24 cellular contexts compared by ENCODE assay signal in genomic region chr13:65653548-65654078, GRCh38.
A peak's percentile ranks its signal among the peaks of the same experiment; 100 is the strongest.
DNase-seq lines count a peak whose midpoint lies in the region; TF ChIP-seq lines count a peak whose summit lies in the region.
"Had no signal": no experiment of that assay in that cellular context is flagged by ENCODE, and none has a peak within 500 bp of the region (broad histone marks: within the 10 kb centered on the region; RNA-seq: fewer than 3 reads in every experiment).

No MANE protein-coding gene starts in this region.

- peak overlapping the region; percentile 21 for H3K27ac Mint-ChIP-seq in nephron progenitor cell
- H3K27ac Mint-ChIP-seq: activated CD4-positive, alpha-beta T cell treated with anti-CD3 and anti-CD28 coated beads for 36 hours; activated naive CD8-positive, alpha-beta T cell treated with anti-CD3 and anti-CD28 coated beads for 36 hours; CD8-positive, alpha-beta memory T cell; natural killer cell treated with Interleukin-12 subunit alpha and Interleukin-12 subunit beta and Interleukin-15 and Interleukin-18, amount 100 ng/mL, for 72 hours; stimulated activated naive CD8-positive, alpha-beta T cell treated with anti-CD3 and anti-CD28 coated beads, Interleukin-15, Interleukin-2, amounts not matched to agents 100 ng/mL and 50 ng/mL, for 24 hours had no signal

- no peaks in the 10 kb centered on the region for H3K27me3 Mint-ChIP-seq in nephron progenitor cell (ENCODE audit: low read depth, poor library complexity)
- H3K27me3 Mint-ChIP-seq: activated CD4-positive, alpha-beta T cell treated with anti-CD3 and anti-CD28 coated beads for 36 hours; activated naive CD8-positive, alpha-beta T cell treated with anti-CD3 and anti-CD28 coated beads for 36 hours; CD8-positive, alpha-beta memory T cell; natural killer cell treated with Interleukin-12 subunit alpha and Interleukin-12 subunit beta and Interleukin-15 and Interleukin-18, amount 100 ng/mL, for 72 hours; stimulated activated naive CD8-positive, alpha-beta T cell treated with anti-CD3 and anti-CD28 coated beads, Interleukin-15, Interleukin-2, amounts not matched to agents 100 ng/mL and 50 ng/mL, for 24 hours had no signal

- in situ Hi-C loops in SK-MEL-5 (cut with HindIII; ENCODE audit: low pct_unique_long_range_greater_than_20kb, low sequenced_read_pairs) = no loop called here

- H3K9me3 Mint-ChIP-seq in nephron progenitor cell = no peaks in the 10 kb centered on the region
- H3K9me3 Mint-ChIP-seq: activated naive CD8-positive, alpha-beta T cell treated with anti-CD3 and anti-CD28 coated beads for 36 hours; natural killer cell treated with Interleukin-12 subunit alpha and Interleukin-12 subunit beta and Interleukin-15 and Interleukin-18, amount 100 ng/mL, for 72 hours; stimulated activated naive CD8-positive, alpha-beta T cell treated with anti-CD3 and anti-CD28 coated beads, Interleukin-15, Interleukin-2, amounts not matched to agents 100 ng/mL and 50 ng/mL, for 24 hours had no signal

- H3K4me3 Mint-ChIP-seq in nephron progenitor cell = no peak overlapping the region
- H3K4me3 Mint-ChIP-seq: activated CD4-positive, alpha-beta T cell treated with anti-CD3 and anti-CD28 coated beads for 36 hours; activated naive CD8-positive, alpha-beta T cell treated with anti-CD3 and anti-CD28 coated beads for 36 hours; CD8-positive, alpha-beta memory T cell; natural killer cell treated with Interleukin-12 subunit alpha and Interleukin-12 subunit beta and Interleukin-15 and Interleukin-18, amount 100 ng/mL, for 72 hours; stimulated activated naive CD8-positive, alpha-beta T cell treated with anti-CD3 and anti-CD28 coated beads, Interleukin-15, Interleukin-2, amounts not matched to agents 100 ng/mL and 50 ng/mL, for 24 hours had no signal

- DNase-seq in NCI-H524 (lab: John Stamatoyannopoulos, UW) (peak; percentile 12 to 81), NCI-H524 treated with DMSO at 0.1 percent for 48 hours (lab: John Stamatoyannopoulos, UW) (no peak), NCI-H146 treated with DMSO at 0.1 percent for 48 hours (lab: John Stamatoyannopoulos, UW; ENCODE audit: unreplicated experiment) (peak; percentile 34), SK-MEL-5 (ENCODE audit: low read depth, low spot score) (peak; percentile 8), nephron progenitor cell (no peak), hypothalamus (lab: John Stamatoyannopoulos, UW) (no peak), HPDE6-E6E7 (ENCODE audit: extremely low spot score) (no peak), anterior cingulate cortex (lab: John Stamatoyannopoulos, UW) (no peak)
- DNase-seq: activated CD4-positive, alpha-beta T cell treated with anti-CD3 and anti-CD28 coated beads for 36 hours; activated CD8-positive, alpha-beta memory T cell treated with anti-CD3 and anti-CD28 coated beads for 24 hours; activated effector memory CD4-positive, alpha-beta T cell treated with anti-CD3 and anti-CD28 coated beads, Interleukin-2, amount 50 U/mL, for 16 hours; activated naive CD8-positive, alpha-beta T cell treated with anti-CD3 and anti-CD28 coated beads for 36 hours; AML-193; CD8-positive, alpha-beta memory T cell; DMS53; effector memory CD4-positive, alpha-beta T cell; KG1; kidney; mucosa of descending colon; NCI-H1930; NK-92 treated with Interleukin-12 subunit alpha and Interleukin-12 subunit beta, amount 100 ng/mL, for 24 hours; T-helper 2 cell had no signal

- H3K36me3 Mint-ChIP-seq in nephron progenitor cell (ENCODE audit: low read depth) = no peaks in the 10 kb centered on the region
- H3K36me3 Mint-ChIP-seq: activated naive CD8-positive, alpha-beta T cell treated with anti-CD3 and anti-CD28 coated beads for 36 hours; CD8-positive, alpha-beta memory T cell; natural killer cell treated with Interleukin-12 subunit alpha and Interleukin-12 subunit beta and Interleukin-15 and Interleukin-18, amount 100 ng/mL, for 72 hours had no signal

- TF ChIP-seq CTCF in nephron progenitor cell (IDR thresholded peaks at IDR 0.05) = no peak

- H3K4me1 Mint-ChIP-seq in nephron progenitor cell = no peaks in the 10 kb centered on the region
- H3K4me1 Mint-ChIP-seq: activated CD4-positive, alpha-beta T cell treated with anti-CD3 and anti-CD28 coated beads for 36 hours; activated naive CD8-positive, alpha-beta T cell treated with anti-CD3 and anti-CD28 coated beads for 36 hours; CD8-positive, alpha-beta memory T cell had no signal

Comparison
In these comparisons a context has a peak if more than half of its experiments do, and no peak if none do; other contexts are left out.
1. DNase-seq: peak in NCI-H524 (2 of 2), NCI-H146 treated with DMSO at 0.1 percent for 48 hours (single experiment) and SK-MEL-5 (single experiment); none in NCI-H524 treated with DMSO at 0.1 percent for 48 hours (single experiment), nephron progenitor cell (single experiment), hypothalamus (0 of 51), HPDE6-E6E7 (single experiment) and anterior cingulate cortex (0 of 58).